In genomic region chr12:113912761-113913295, GRCh38 we compare ENCODE assay signal across 9 cellular contexts. TPM values are rescaled to one million over a fixed set of nuclear protein-coding genes. Genes with fewer than 3 reads are reported as not detected.
DNase-seq lines count a peak whose midpoint lies in the region; ATAC-seq and TF ChIP-seq lines count a peak whose summit lies in the region.
"Had no signal": no experiment of that assay in that cellular context is flagged by ENCODE, and none has a peak within 500 bp of the region (broad histone marks: within the 10 kb centered on the region; RNA-seq: fewer than 3 reads in every experiment).

No MANE protein-coding gene starts in this region.

- no peak overlapping the region for H3K27ac Mint-ChIP-seq in activated T-cell treated with anti-CD3 and anti-CD28 coated beads, Interleukin-2, amount 50 U/mL, for 72 hours
- H3K27ac Mint-ChIP-seq: activated naive CD8-positive, alpha-beta T cell had no signal

- peaks cover 2 to 6% of the 10 kb centered on the region in 2 donors for H3K36me3 Mint-ChIP-seq in activated T-cell treated with anti-CD3 and anti-CD28 coated beads, Interleukin-2, amount 50 U/mL, for 72 hours (ENCODE audit: insufficient read depth in 2 of 2)

- no peaks in the 10 kb centered on the region for H3K9me3 Mint-ChIP-seq in activated T-cell treated with anti-CD3 and anti-CD28 coated beads, Interleukin-2, amount 50 U/mL, for 72 hours

- no peaks in the 10 kb centered on the region for H3K27me3 Mint-ChIP-seq in activated T-cell treated with anti-CD3 and anti-CD28 coated beads, Interleukin-2, amount 50 U/mL, for 72 hours (ENCODE audit: low read depth)
- H3K27me3 Mint-ChIP-seq: activated naive CD8-positive, alpha-beta T cell had no signal

- no peak overlapping the region for H3K27ac ChIP-seq in neutrophil
- no peak overlapping the region for H3K27ac ChIP-seq in tibial nerve

- ATAC-seq in activated T-cell treated with anti-CD3 and anti-CD28 coated beads, Interleukin-2, amount 50 U/mL, for 72 hours (replicated peaks in 1 of 2) = peak; percentile 47
- no peak for ATAC-seq in HG02588 (IDR thresholded peaks at IDR 0.05; ENCODE audit: unreplicated experiment)

- peaks cover 19% of the 10 kb centered on the region for H3K36me3 ChIP-seq in neutrophil
- H3K36me3 ChIP-seq in tibial nerve = peaks cover 0 to 95% (median 17%) of the 10 kb centered on the region in 3 donors

- H3K9me3 ChIP-seq in neutrophil (no peaks in the 10 kb centered on the region), tibial nerve (no peaks in the 10 kb centered on the region)

- H3K27me3 ChIP-seq in neutrophil (no peaks in the 10 kb centered on the region), tibial nerve (no peaks in the 10 kb centered on the region)

- TF ChIP-seq CTCF in neutrophil (IDR thresholded peaks at IDR 0.05) = peak; percentile 78
- peak; percentile 71 to 86 (median 79) for TF ChIP-seq CTCF in tibial nerve (IDR thresholded peaks at IDR 0.05)

- peaks cover 0 to 3% of the 10 kb centered on the region in 2 experiments for H3K4me1 ChIP-seq in neutrophil (ENCODE audit: control insufficient read depth in 1 of 2, insufficient read depth in 1 of 2, low read depth in 1 of 2, low read length in 1 of 2)
- H3K4me1 ChIP-seq in tibial nerve = no peaks in the 10 kb centered on the region

- no peak for TF ChIP-seq EP300 in tibial nerve (IDR thresholded peaks at IDR 0.05)

- no peaks in the 10 kb centered on the region for H3K4me1 Mint-ChIP-seq in activated T-cell treated with anti-CD3 and anti-CD28 coated beads, Interleukin-2, amount 50 U/mL, for 72 hours (ENCODE audit: low read depth)

- H3K4me3 Mint-ChIP-seq in activated T-cell treated with anti-CD3 and anti-CD28 coated beads, Interleukin-2, amount 50 U/mL, for 72 hours = no peak overlapping the region
- H3K4me3 Mint-ChIP-seq: activated naive CD8-positive, alpha-beta T cell had no signal

- DNase-seq in EH (ENCODE audit: low read depth) (peak; percentile 67), HuH-7 (ENCODE audit: low spot score) (peak; percentile 85), OCI-M1 (lab: John Stamatoyannopoulos, UW) (peak; percentile 87), fibroblast of the conjunctiva (ENCODE audit: low read depth) (peak; percentile 49), tibial nerve (ENCODE audit: low spot score in 2 of 2) (peak; percentile 36 to 64)
- peak; percentile 50 to 57 for DNase-seq in activated T-cell treated with anti-CD3 and anti-CD28 coated beads, Interleukin-2, amount 50 U/mL, for 72 hours

- no peak for TF ChIP-seq POLR2A in tibial nerve (IDR thresholded peaks at IDR 0.05)

- H3K4me3 ChIP-seq in neutrophil (ENCODE audit: low read depth in 1 of 2, low read length in 1 of 2) = no peak overlapping the region
- H3K4me3 ChIP-seq in tibial nerve = no peak overlapping the region

- 47 to 49% methylated on average over 12 of the region's 12 CpGs for WGBS in tibial nerve, 2 donors

RNA-seq across cellular contexts. Expression of gene RBM19, which starts 53.3 kb away (rescaled TPM):
- 10 to 100 TPM; 76.2 to 84.8 TPM for total RNA-seq in activated T-cell treated with anti-CD3 and anti-CD28 coated beads, Interleukin-2, amount 50 U/mL, for 72 hours
- total RNA-seq in tibial nerve = 10 to 100 TPM; 32.0 to 57.9 (median 38.9) TPM
